Comparison of ENCODE assay signal across 13 cellular contexts in the genomic region with DNA sequence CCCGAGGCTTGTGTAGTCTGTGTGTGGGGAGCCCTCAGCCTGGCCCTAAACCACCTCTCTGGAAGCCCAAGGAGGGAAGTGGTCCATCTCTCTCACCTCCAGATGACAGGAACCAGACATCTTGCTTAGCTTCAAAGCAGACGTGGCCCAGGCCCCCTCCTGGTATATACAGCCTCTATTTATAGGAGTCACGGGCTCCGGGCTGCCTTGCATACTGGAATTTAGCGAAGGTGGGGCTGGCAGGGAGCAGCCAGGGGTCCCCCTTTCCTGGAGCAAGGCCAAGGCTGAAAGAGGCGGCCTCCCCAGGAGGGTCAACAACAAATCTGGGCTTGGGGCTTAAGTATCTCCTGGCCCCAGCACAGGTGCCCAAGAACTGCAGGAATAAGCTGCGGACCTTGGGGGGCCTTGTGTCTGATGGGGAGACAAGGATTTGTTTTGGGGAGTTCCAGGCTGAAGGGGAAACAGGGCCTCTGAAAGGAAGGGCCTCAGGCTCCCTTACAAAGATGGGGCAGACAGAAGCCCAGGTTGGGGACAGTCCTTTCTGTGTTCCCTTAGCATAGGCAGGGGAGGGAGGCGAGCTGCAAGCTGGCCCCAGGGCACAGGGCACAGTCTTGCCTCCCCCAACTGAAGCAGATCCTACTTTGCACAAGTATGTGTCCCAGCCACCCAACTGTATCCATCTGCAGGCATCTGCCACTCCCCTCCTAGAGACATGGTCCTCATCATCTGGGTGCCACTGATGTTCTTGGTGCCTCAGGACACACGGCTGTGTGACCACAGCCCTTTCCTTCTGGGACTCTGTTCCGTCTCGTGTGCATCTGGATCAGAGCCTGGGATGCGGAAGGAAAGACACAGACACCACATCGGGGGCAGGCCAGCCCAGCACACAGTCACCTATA. TPM values are rescaled to one million over a fixed set of nuclear protein-coding genes. Genes with fewer than 3 reads are reported as not detected.
A peak's percentile ranks its signal among the peaks of the same experiment; 100 is the strongest.
DNase-seq lines count a peak whose midpoint lies in the region; ATAC-seq and TF ChIP-seq lines count a peak whose summit lies in the region.
"Had no signal": no experiment of that assay in that cellular context is flagged by ENCODE, and none has a peak within 500 bp of the region (broad histone marks: within the 10 kb centered on the region; RNA-seq: fewer than 3 reads in every experiment).

No MANE protein-coding gene starts in this region.

- no peaks in the 10 kb centered on the region for H3K9me3 Mint-ChIP-seq in activated naive CD8-positive, alpha-beta T cell treated with anti-CD3 and anti-CD28 coated beads, Interleukin-2, amount 50 U/mL, for 24 hours
- H3K9me3 Mint-ChIP-seq: activated T-helper 1 cell treated with anti-CD3 and anti-CD28 coated beads, Interleukin-12 subunit alpha, Interleukin-12 subunit beta, Interleukin-2, Interleukin-4 antibody, amounts not matched to agents 30 ng/mL and 10 ng/mL and 1 ng/mL, durations not matched to agents 14 hours and 24 hours and 36 hours; central memory CD8-positive, alpha-beta T cell had no signal

- no peak for TF ChIP-seq CTCF in BE2C (IDR thresholded peaks at IDR 0.05; ENCODE audit: low read depth, low read length)
- no peak for TF ChIP-seq CTCF in heart right ventricle (IDR thresholded peaks at IDR 0.05)
- TF ChIP-seq CTCF in sigmoid colon (IDR thresholded peaks at IDR 0.05): no peak

- peak overlapping the region; percentile 86 for H3K27ac Mint-ChIP-seq in activated naive CD8-positive, alpha-beta T cell treated with anti-CD3 and anti-CD28 coated beads, Interleukin-2, amount 50 U/mL, for 24 hours
- H3K27ac Mint-ChIP-seq: B cell had no signal

- H3K27me3 ChIP-seq in BE2C (no peaks in the 10 kb centered on the region), heart right ventricle (no peaks in the 10 kb centered on the region), sigmoid colon (no peaks in the 10 kb centered on the region)

- H3K9me3 ChIP-seq in BE2C (no peaks in the 10 kb centered on the region), heart right ventricle (no peaks in the 10 kb centered on the region), sigmoid colon (no peaks in the 10 kb centered on the region)

- TF ChIP-seq EP300 in sigmoid colon (IDR thresholded peaks at IDR 0.05): peak in 3 of 4 donors; percentile 97 to 98 (median 97)

- intact Hi-C loops in heart right ventricle (cut with DNase I) (no loop called here), sigmoid colon (cut with DNase I) (no loop called here)

- H3K4me1 ChIP-seq in BE2C (peaks cover 3% of the 10 kb centered on the region; the same call in 1 of the 2 replicates), heart right ventricle (peaks cover 33 to 88% (median 80%) of the 10 kb centered on the region in 9 donors), sigmoid colon (peaks cover 0 to 98% (median 91%) of the 10 kb centered on the region in 4 donors)

- 58 to 60% methylated on average over 13 of the region's 13 CpGs for WGBS in heart right ventricle, 2 donors
- 78 to 87% methylated on average over 13 of the region's 13 CpGs for WGBS in sigmoid colon, 2 donors

- peak; percentile 12 for DNase-seq in BE2C
- no peak for DNase-seq in activated naive CD8-positive, alpha-beta T cell treated with anti-CD3 and anti-CD28 coated beads, Interleukin-2, amount 50 U/mL, for 24 hours
- DNase-seq in heart right ventricle: no peak
- DNase-seq in sigmoid colon: peak; percentile 94
- no peak for DNase-seq in activated CD4-positive, CD25-positive, alpha-beta regulatory T cell treated with anti-CD3 and anti-CD28 coated beads, Interleukin-2, amount 50 U/mL, for 72 hours
- no peak for DNase-seq in NCI-H524 (lab: John Stamatoyannopoulos, UW)
- DNase-seq in RKO (ENCODE audit: low spot score): no peak
- DNase-seq in NCI-H1048 (lab: John Stamatoyannopoulos, UW): no peak
- DNase-seq: NCI-H187 treated with DMSO at 0.1 percent for 48 hours had no signal

- H3K4me3 Mint-ChIP-seq in activated naive CD8-positive, alpha-beta T cell treated with anti-CD3 and anti-CD28 coated beads, Interleukin-2, amount 50 U/mL, for 24 hours: no peak overlapping the region
- H3K4me3 Mint-ChIP-seq: activated T-helper 1 cell treated with anti-CD3 and anti-CD28 coated beads, Interleukin-12 subunit alpha, Interleukin-12 subunit beta, Interleukin-2, Interleukin-4 antibody, amounts not matched to agents 30 ng/mL and 10 ng/mL and 1 ng/mL, durations not matched to agents 14 hours and 24 hours and 36 hours; B cell; central memory CD8-positive, alpha-beta T cell had no signal

- no peak for ATAC-seq in activated naive CD8-positive, alpha-beta T cell treated with anti-CD3 and anti-CD28 coated beads, Interleukin-2, amount 50 U/mL, for 24 hours
- ATAC-seq in heart right ventricle: peak in 7 of 8 donors; percentile 14 to 49 (median 39)
- ATAC-seq: esophagus mucosa had no signal

- H3K36me3 Mint-ChIP-seq in activated naive CD8-positive, alpha-beta T cell treated with anti-CD3 and anti-CD28 coated beads, Interleukin-2, amount 50 U/mL, for 24 hours (ENCODE audit: low read depth): no peaks in the 10 kb centered on the region

- H3K27me3 Mint-ChIP-seq in activated naive CD8-positive, alpha-beta T cell treated with anti-CD3 and anti-CD28 coated beads, Interleukin-2, amount 50 U/mL, for 24 hours: peaks cover 8% of the 10 kb centered on the region
- H3K27me3 Mint-ChIP-seq: central memory CD8-positive, alpha-beta T cell had no signal

- H3K36me3 ChIP-seq in BE2C (no peaks in the 10 kb centered on the region), heart right ventricle (peaks cover 0 to 61% (median 10%) of the 10 kb centered on the region in 9 donors), sigmoid colon (peaks cover 0 to 46% (median 6%) of the 10 kb centered on the region in 4 donors)

- TF ChIP-seq POLR2A in sigmoid colon (IDR thresholded peaks at IDR 0.05): no peak

- H3K4me1 Mint-ChIP-seq in activated naive CD8-positive, alpha-beta T cell treated with anti-CD3 and anti-CD28 coated beads, Interleukin-2, amount 50 U/mL, for 24 hours: peaks cover 23% of the 10 kb centered on the region
- H3K4me1 Mint-ChIP-seq: B cell had no signal

- H3K4me3 ChIP-seq in BE2C (ENCODE audit: low read depth, low read length) (no peak overlapping the region), heart right ventricle (no peak overlapping the region), sigmoid colon (no peak overlapping the region)

- peak overlapping the region in 9 of 10 donors; percentile 56 to 94 (median 91) for H3K27ac ChIP-seq in heart right ventricle
- H3K27ac ChIP-seq in sigmoid colon: peak overlapping the region in 3 of 4 donors; percentile 98 to 100 (median 99)

RNA-seq across cellular contexts. Expression of a gene that starts 11.9 kb away (rescaled TPM):
- polyA plus RNA-seq in BE2C (2012; ENCODE audit: insufficient read depth, insufficient read length, low read depth): 5.6 TPM
- total RNA-seq in heart right ventricle (10 to 100 TPM; 32.0 to 59.0 (median 49.0) TPM), sigmoid colon (100 to 1,000 TPM in 3 of 4 donors, 10 to 100 TPM in 1; 82.6 to 141 (median 121) TPM)
- polyA plus RNA-seq in heart right ventricle (10 to 100 TPM; 19.3 to 22.4 TPM), sigmoid colon (10 to 100 TPM in 2 of 3 donors, 1 to 10 TPM in 1; 7.6 to 31.2 (median 21.1) TPM)

Comparison
In these comparisons a context has a peak if more than half of its experiments do, and no peak if none do; other contexts are left out.
1. DNase-seq: peak in BE2C (single experiment) and sigmoid colon (single experiment); none in activated naive CD8-positive, alpha-beta T cell treated with anti-CD3 and anti-CD28 coated beads, Interleukin-2, amount 50 U/mL, for 24 hours (single experiment), heart right ventricle (0 of 2), activated CD4-positive, CD25-positive, alpha-beta regulatory T cell treated with anti-CD3 and anti-CD28 coated beads, Interleukin-2, amount 50 U/mL, for 72 hours (single experiment), NCI-H524 (0 of 2), RKO (single experiment) and NCI-H1048 (single experiment).